Comparison of ENCODE assay signal across 2 cellular contexts in genomic region chr18:22424564-22424963, GRCh38.
TF ChIP-seq lines count a peak whose summit lies in the region.

No MANE protein-coding gene starts in this region.

TF ChIP-seq in IMR-90, 13 proteins besides CTCF, POLR2A, EP300 and RAD21:
- TF ChIP-seq RCOR1 (IDR thresholded peaks at IDR 0.05; ENCODE audit: insufficient replicate concordance, low read length), result no peak
- no peak for TF ChIP-seq CHD1 (IDR thresholded peaks at IDR 0.05; ENCODE audit: low read depth, low read length)
- no peak for TF ChIP-seq MAFK (IDR thresholded peaks at IDR 0.05; ENCODE audit: low read depth, low read length)
- TF ChIP-seq BHLHE40 (IDR thresholded peaks at IDR 0.05; ENCODE audit: low read depth, low read length), result no peak
- no peak for TF ChIP-seq MXI1 (IDR thresholded peaks at IDR 0.05; ENCODE audit: borderline replicate concordance, low read depth, low read length)
- TF ChIP-seq MAZ (IDR thresholded peaks at IDR 0.05; ENCODE audit: borderline replicate concordance, low read depth, low read length), result no peak
- TF ChIP-seq RFX5 (IDR thresholded peaks at IDR 0.05; ENCODE audit: low read depth, low read length), result no peak
- TF ChIP-seq FOS (IDR thresholded peaks at IDR 0.05; ENCODE audit: low read depth, low read length), result no peak
- TF ChIP-seq, protein P1, sequence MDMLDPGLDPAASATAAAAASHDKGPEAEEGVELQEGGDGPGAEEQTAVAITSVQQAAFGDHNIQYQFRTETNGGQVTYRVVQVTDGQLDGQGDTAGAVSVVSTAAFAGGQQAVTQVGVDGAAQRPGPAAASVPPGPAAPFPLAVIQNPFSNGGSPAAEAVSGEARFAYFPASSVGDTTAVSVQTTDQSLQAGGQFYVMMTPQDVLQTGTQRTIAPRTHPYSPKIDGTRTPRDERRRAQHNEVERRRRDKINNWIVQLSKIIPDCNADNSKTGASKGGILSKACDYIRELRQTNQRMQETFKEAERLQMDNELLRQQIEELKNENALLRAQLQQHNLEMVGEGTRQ (IDR thresholded peaks at IDR 0.05; ENCODE audit: low read depth, low read length), result no peak
- TF ChIP-seq CEBPB (IDR thresholded peaks at IDR 0.05; ENCODE audit: low read depth, low read length), result no peak
- TF ChIP-seq NFE2L2 (IDR thresholded peaks at IDR 0.05; ENCODE audit: low read depth, low read length), result no peak
- TF ChIP-seq, protein P2, sequence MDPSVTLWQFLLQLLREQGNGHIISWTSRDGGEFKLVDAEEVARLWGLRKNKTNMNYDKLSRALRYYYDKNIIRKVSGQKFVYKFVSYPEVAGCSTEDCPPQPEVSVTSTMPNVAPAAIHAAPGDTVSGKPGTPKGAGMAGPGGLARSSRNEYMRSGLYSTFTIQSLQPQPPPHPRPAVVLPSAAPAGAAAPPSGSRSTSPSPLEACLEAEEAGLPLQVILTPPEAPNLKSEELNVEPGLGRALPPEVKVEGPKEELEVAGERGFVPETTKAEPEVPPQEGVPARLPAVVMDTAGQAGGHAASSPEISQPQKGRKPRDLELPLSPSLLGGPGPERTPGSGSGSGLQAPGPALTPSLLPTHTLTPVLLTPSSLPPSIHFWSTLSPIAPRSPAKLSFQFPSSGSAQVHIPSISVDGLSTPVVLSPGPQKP (IDR thresholded peaks at IDR 0.05; ENCODE audit: borderline replicate concordance, low read depth, low read length), result no peak
- TF ChIP-seq SMC3 (IDR thresholded peaks at IDR 0.05; ENCODE audit: low read depth, low read length), result no peak

TF ChIP-seq in HepG2, 621 proteins besides CTCF, POLR2A, EP300 and RAD21:
- TF ChIP-seq SP1 (IDR thresholded peaks at IDR 0.05) (no peak), SP1 (CRISPR knock-in tag; IDR thresholded peaks at IDR 0.05) (no peak), CEBPB (IDR thresholded peaks at IDR 0.05; ENCODE audit: borderline replicate concordance, low read depth, low read length) (peak; percentile 27; the same call in 1 of the 2 replicates)
TF ChIP-seq in HepG2: peak in this region for 1.
